ENCODE assay signal across 7 cellular contexts in the genomic region with DNA sequence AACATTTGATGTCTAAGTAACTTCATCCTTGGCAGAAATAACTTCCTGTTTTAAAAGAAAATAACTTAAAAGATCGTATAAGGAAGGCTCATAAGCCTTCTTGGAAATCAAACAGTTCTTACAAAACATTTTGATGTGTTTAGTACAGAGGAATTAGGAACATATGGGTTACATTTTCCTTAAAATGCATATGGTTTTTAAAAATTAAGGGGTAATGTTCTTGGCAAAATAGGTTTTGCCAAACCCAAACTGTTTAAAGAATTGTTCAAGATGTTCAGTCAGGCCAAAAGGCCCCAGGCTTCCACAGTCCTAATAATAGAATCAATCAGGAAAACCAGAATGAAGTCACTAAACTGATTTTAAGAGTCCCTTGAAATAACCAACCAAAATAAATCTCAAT.
"Had no signal": no experiment of that assay in that cellular context is flagged by ENCODE, and none has a peak within 500 bp of the region (broad histone marks: within the 10 kb centered on the region; RNA-seq: fewer than 3 reads in every experiment).

No MANE protein-coding gene starts in this region.

- H3K27me3 Mint-ChIP-seq: IgD-negative memory B cell had no signal

- H3K4me1 Mint-ChIP-seq: IgD-negative memory B cell had no signal

- H3K4me3 Mint-ChIP-seq: GM23338, H9, HFFc6, IgD-negative memory B cell had no signal

- H3K27ac ChIP-seq: HL-60, KMS-11 had no signal

- H3K4me2 ChIP-seq: GM23338, KMS-11 had no signal

- H3K27ac Mint-ChIP-seq: GM23338, H9, HFFc6, IgD-negative memory B cell had no signal

- H3K4me3 ChIP-seq: GM23338 had no signal

- H3K9me3 Mint-ChIP-seq: GM23338, H9 had no signal

- DNase-seq: H9, HFFc6, KBM-7 had no signal

- H3K9ac ChIP-seq: KMS-11 had no signal
